ENCODE assay signal across 11 cellular contexts in the genomic region with DNA sequence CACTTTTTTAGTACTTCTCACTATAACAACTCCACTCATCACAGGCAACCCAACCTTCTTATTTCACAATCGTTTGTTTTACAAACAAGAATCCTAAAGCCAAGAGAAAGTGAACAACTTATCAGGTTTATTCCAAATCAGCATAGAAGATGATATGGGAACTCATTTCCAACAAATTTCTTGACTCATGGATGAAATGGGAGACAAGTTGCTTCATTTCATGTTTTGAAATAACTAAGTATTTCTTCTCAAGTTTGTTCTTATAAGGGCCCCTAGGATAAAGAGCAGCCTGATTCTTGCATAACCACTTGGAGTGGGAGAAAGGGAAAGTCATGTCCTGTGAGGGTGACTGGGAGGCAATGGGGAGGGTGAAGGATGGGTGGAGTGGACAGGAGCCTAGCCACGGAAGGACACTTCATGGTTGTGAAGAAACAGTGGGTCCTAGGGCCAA.
DNase-seq lines count a peak whose midpoint lies in the region; ATAC-seq lines count a peak whose summit lies in the region.
"Had no signal": no experiment of that assay in that cellular context is flagged by ENCODE, and none has a peak within 500 bp of the region (broad histone marks: within the 10 kb centered on the region; RNA-seq: fewer than 3 reads in every experiment).

No MANE protein-coding gene starts in this region.

- peaks cover 10 to 12% (median 11%) of the 10 kb centered on the region in 3 donors for H3K9me3 Mint-ChIP-seq in T-cell
- peaks cover 10% of the 10 kb centered on the region for H3K9me3 Mint-ChIP-seq in activated naive CD8-positive, alpha-beta T cell treated with anti-CD3 and anti-CD28 coated beads for 36 hours

- H3K9me3 ChIP-seq in subcutaneous abdominal adipose tissue (ENCODE audit: control insufficient read depth in 5 of 5, low read length in 5 of 5) (peaks cover 0 to 3% (median 2%) of the 10 kb centered on the region in 5 donors), MG63 (peaks cover 10% of the 10 kb centered on the region)

- peaks cover 8% of the 10 kb centered on the region for H3K36me3 Mint-ChIP-seq in T-cell
- peaks cover 5% of the 10 kb centered on the region for H3K36me3 Mint-ChIP-seq in activated naive CD8-positive, alpha-beta T cell treated with anti-CD3 and anti-CD28 coated beads for 36 hours

- H3K4me1 Mint-ChIP-seq in T-cell = peaks cover 16 to 19% (median 19%) of the 10 kb centered on the region in 3 donors
- peaks cover 19% of the 10 kb centered on the region for H3K4me1 Mint-ChIP-seq in activated naive CD8-positive, alpha-beta T cell treated with anti-CD3 and anti-CD28 coated beads for 36 hours

- H3K27me3 ChIP-seq in subcutaneous abdominal adipose tissue (ENCODE audit: control insufficient read depth in 5 of 5, insufficient read depth in 4 of 5, low read length in 5 of 5) (no peaks in the 10 kb centered on the region), MG63 (no peaks in the 10 kb centered on the region)

- peaks cover 4 to 39% (median 36%) of the 10 kb centered on the region in 5 donors for H3K4me1 ChIP-seq in subcutaneous abdominal adipose tissue (ENCODE audit: control insufficient read depth in 5 of 5, insufficient read depth in 5 of 5, low read length in 5 of 5)

- peak overlapping the region in 1 of 5 donors; percentile 42 for H3K9ac ChIP-seq in subcutaneous abdominal adipose tissue (ENCODE audit: low read length in 5 of 5)

- H3K4me3 ChIP-seq in subcutaneous abdominal adipose tissue (ENCODE audit: low read depth in 1 of 5, low read length in 5 of 5) = no peak overlapping the region
- no peak overlapping the region for H3K4me3 ChIP-seq in MG63

- peaks cover 0 to 3% of the 10 kb centered on the region in 2 donors for H3K27me3 Mint-ChIP-seq in T-cell
- no peaks in the 10 kb centered on the region for H3K27me3 Mint-ChIP-seq in activated naive CD8-positive, alpha-beta T cell treated with anti-CD3 and anti-CD28 coated beads for 36 hours

- ATAC-seq in left ventricle myocardium superior (peak; percentile 96), T-cell (replicated peaks in 1 of 4) (no peak)

- peak overlapping the region; percentile 74 for H3K27ac ChIP-seq in subcutaneous abdominal adipose tissue (ENCODE audit: low read depth, low read length)

- H3K36me3 ChIP-seq in subcutaneous abdominal adipose tissue (ENCODE audit: control insufficient read depth in 5 of 5, insufficient read depth in 5 of 5, low read length in 5 of 5) (no peaks in the 10 kb centered on the region), MG63 (no peaks in the 10 kb centered on the region)

- DNase-seq in EH (ENCODE audit: low read depth) = peak; percentile 43
- peak; percentile 100 for DNase-seq in amniotic epithelial cell (ENCODE audit: low read depth)
- peak; percentile 56 for DNase-seq in left ventricle myocardium superior
- DNase-seq in T-cell = no peak
- no peak for DNase-seq in MG63
- DNase-seq in SKM-1 (lab: John Stamatoyannopoulos, UW; ENCODE audit: unreplicated experiment) = no peak
- no peak for DNase-seq in activated naive CD8-positive, alpha-beta T cell treated with anti-CD3 and anti-CD28 coated beads for 36 hours
- DNase-seq: MM.1S, NCI-H524 treated with DMSO at 0.1 percent for 48 hours, small intestine had no signal

- intact Hi-C loops in left ventricle myocardium superior (cut with micrococcal nuclease) = no loop called here

- no peak overlapping the region for H3K4me3 Mint-ChIP-seq in T-cell
- no peak overlapping the region for H3K4me3 Mint-ChIP-seq in activated naive CD8-positive, alpha-beta T cell treated with anti-CD3 and anti-CD28 coated beads for 36 hours

- POLR2A ChIA-PET in T-cell (lab: Charles Lee) = no interaction called here

- no peak overlapping the region for H3K27ac Mint-ChIP-seq in T-cell
- H3K27ac Mint-ChIP-seq in activated naive CD8-positive, alpha-beta T cell treated with anti-CD3 and anti-CD28 coated beads for 36 hours = no peak overlapping the region

- CTCF ChIA-PET in T-cell (lab: Charles Lee) = interaction anchor here (0.6 to 0.7 kb wide), 2 partner anchors 66 to 147 kb away, joined by 3 read pairs; no protein-coding TSS in a partner anchor

Comparison
In these comparisons a context has a peak if more than half of its experiments do, and no peak if none do; other contexts are left out.
1. DNase-seq: peak in EH (single experiment), amniotic epithelial cell (single experiment) and left ventricle myocardium superior (single experiment); none in T-cell (0 of 34), MG63 (single experiment), SKM-1 (single experiment) and activated naive CD8-positive, alpha-beta T cell treated with anti-CD3 and anti-CD28 coated beads for 36 hours (single experiment).